8 cellular contexts compared by ENCODE assay signal in genomic region chr1:203325418-203326091, GRCh38. TPM values are rescaled to one million over a fixed set of nuclear protein-coding genes. Genes with fewer than 3 reads are reported as not detected.
DNase-seq lines count a peak whose midpoint lies in the region; ATAC-seq and TF ChIP-seq lines count a peak whose summit lies in the region.

No MANE protein-coding gene starts in this region.

- no peaks in the 10 kb centered on the region for H3K27me3 ChIP-seq in esophagus squamous epithelium

- H3K9me3 Mint-ChIP-seq in activated CD8-positive, alpha-beta memory T cell treated with anti-CD3 and anti-CD28 coated beads, Interleukin-2, amount 10 ng/mL, durations not matched to agents 7 days and 5 days (ENCODE audit: low read depth), result no peaks in the 10 kb centered on the region

- no peak for TF ChIP-seq CTCF in esophagus squamous epithelium (IDR thresholded peaks at IDR 0.05)

- H3K27me3 Mint-ChIP-seq in activated CD8-positive, alpha-beta memory T cell treated with anti-CD3 and anti-CD28 coated beads, Interleukin-2, amount 10 ng/mL, durations not matched to agents 7 days and 5 days, result no peaks in the 10 kb centered on the region

- intact Hi-C loops in esophagus squamous epithelium (cut with DNase I) (no loop called here), posterior vena cava (cut with DNase I) (loop anchor here in 1 of 2 donors (5.0 kb wide), 1 partner anchor 53 kb away; no protein-coding TSS in a partner anchor)

- H3K4me1 Mint-ChIP-seq in activated CD8-positive, alpha-beta memory T cell treated with anti-CD3 and anti-CD28 coated beads, Interleukin-2, amount 10 ng/mL, durations not matched to agents 7 days and 5 days, result peaks cover 79% of the 10 kb centered on the region

- H3K9me3 ChIP-seq in esophagus squamous epithelium, result no peaks in the 10 kb centered on the region

- no peak overlapping the region for H3K4me3 Mint-ChIP-seq in activated CD8-positive, alpha-beta memory T cell treated with anti-CD3 and anti-CD28 coated beads, Interleukin-2, amount 10 ng/mL, durations not matched to agents 7 days and 5 days

- no peak overlapping the region for H3K4me3 ChIP-seq in esophagus squamous epithelium

- DNase-seq in activated CD8-positive, alpha-beta memory T cell treated with anti-CD3 and anti-CD28 coated beads, Interleukin-2, amount 10 ng/mL, durations not matched to agents 7 days and 5 days, result no peak
- no peak for DNase-seq in activated CD8-positive, alpha-beta memory T cell treated with anti-CD3 and anti-CD28 coated beads for 24 hours
- DNase-seq in NOMO-1 treated with DMSO at 0.1 percent for 48 hours (lab: John Stamatoyannopoulos, UW; ENCODE audit: unreplicated experiment) (peak; percentile 80), esophagus squamous epithelium (lab: John Stamatoyannopoulos, UW) (no peak), posterior vena cava (ENCODE audit: low spot score) (peak; percentile 84)
- no peak for DNase-seq in activated CD4-positive, alpha-beta T cell treated with anti-CD3 and anti-CD28 coated beads, Interleukin-2, amount 50 U/mL, for 48 hours

- 66 to 78% methylated on average over 9 to 10 of the region's 13 CpGs for WGBS in esophagus squamous epithelium, 2 donors

- H3K27ac ChIP-seq in esophagus squamous epithelium, result peak overlapping the region; percentile 42 to 96 (median 88)

- peaks cover 62 to 80% (median 64%) of the 10 kb centered on the region in 3 donors for H3K4me1 ChIP-seq in esophagus squamous epithelium

- peak overlapping the region; percentile 67 for H3K27ac Mint-ChIP-seq in activated CD8-positive, alpha-beta memory T cell treated with anti-CD3 and anti-CD28 coated beads, Interleukin-2, amount 10 ng/mL, durations not matched to agents 7 days and 5 days

- ATAC-seq in activated CD8-positive, alpha-beta memory T cell treated with anti-CD3 and anti-CD28 coated beads, Interleukin-2, amount 10 ng/mL, durations not matched to agents 7 days and 5 days, result no peak
- ATAC-seq in HG03196 (IDR thresholded peaks at IDR 0.05; ENCODE audit: unreplicated experiment), result no peak
- no peak for ATAC-seq in HG03175 (IDR thresholded peaks at IDR 0.05; ENCODE audit: unreplicated experiment)

- no peak for TF ChIP-seq POLR2A in esophagus squamous epithelium (IDR thresholded peaks at IDR 0.05)

- no peaks in the 10 kb centered on the region for H3K36me3 ChIP-seq in esophagus squamous epithelium

- CTCF ChIA-PET in activated CD8-positive, alpha-beta memory T cell treated with anti-CD3 and anti-CD28 coated beads, Interleukin-2, amount 10 ng/mL, durations not matched to agents 7 days and 5 days (lab: Charles Lee), result interaction anchor here (1.1 to 9.7 kb wide), 10 partner anchors 8 to 179 kb away, joined by 3 to 227 read pairs (median 38); partner anchors contain the start of gene BTG2

- H3K36me3 Mint-ChIP-seq in activated CD8-positive, alpha-beta memory T cell treated with anti-CD3 and anti-CD28 coated beads, Interleukin-2, amount 10 ng/mL, durations not matched to agents 7 days and 5 days, result no peaks in the 10 kb centered on the region

RNA-seq across cellular contexts. Expression of gene BTG2, which starts 20.2 kb away (rescaled TPM):
- 100 to 1,000 TPM in 1 of 2 experiments, 10 to 100 TPM in 1; 72.2 to 142 TPM for total RNA-seq in activated CD8-positive, alpha-beta memory T cell treated with anti-CD3 and anti-CD28 coated beads, Interleukin-2, amount 10 ng/mL, durations not matched to agents 7 days and 5 days
- total RNA-seq in esophagus squamous epithelium (10 to 100 TPM; 29.7 to 46.2 (median 41.3) TPM), posterior vena cava (100 to 1,000 TPM in 1 of 2 donors, 10 to 100 TPM in 1; 64.7 to 153 TPM)

RNA-seq across cellular contexts. Expression of gene FMOD, which starts 25.4 kb away (rescaled TPM):
- under 1 TPM in 1 of 2 experiments, not detected in 1; 0.19 TPM for total RNA-seq in activated CD8-positive, alpha-beta memory T cell treated with anti-CD3 and anti-CD28 coated beads, Interleukin-2, amount 10 ng/mL, durations not matched to agents 7 days and 5 days
- total RNA-seq in esophagus squamous epithelium, result 10 to 100 TPM in 2 of 4 donors, 1 to 10 TPM in 2; 4.3 to 29.9 (median 9.9) TPM
- total RNA-seq in posterior vena cava, result 100 to 1,000 TPM; 102 to 216 TPM

Comparison
In these comparisons a context has a peak if more than half of its experiments do, and no peak if none do; other contexts are left out.
1. DNase-seq: peak in NOMO-1 treated with DMSO at 0.1 percent for 48 hours (single experiment) and posterior vena cava (single experiment); none in activated CD8-positive, alpha-beta memory T cell treated with anti-CD3 and anti-CD28 coated beads, Interleukin-2, amount 10 ng/mL, durations not matched to agents 7 days and 5 days (single experiment), activated CD8-positive, alpha-beta memory T cell treated with anti-CD3 and anti-CD28 coated beads for 24 hours (single experiment), esophagus squamous epithelium (single experiment) and activated CD4-positive, alpha-beta T cell treated with anti-CD3 and anti-CD28 coated beads, Interleukin-2, amount 50 U/mL, for 48 hours (0 of 2).
2. RNA of gene FMOD, which starts 25.4 kb away (total RNA-seq): 102 to 216 TPM in posterior vena cava and 4.3 to 29.9 TPM in esophagus squamous epithelium; 0.19 TPM in activated CD8-positive, alpha-beta memory T cell treated with anti-CD3 and anti-CD28 coated beads, Interleukin-2, amount 10 ng/mL, durations not matched to agents 7 days and 5 days; every median in the first group is over 4 times any median in the second.